11 cellular contexts compared by ENCODE assay signal in the genomic region with DNA sequence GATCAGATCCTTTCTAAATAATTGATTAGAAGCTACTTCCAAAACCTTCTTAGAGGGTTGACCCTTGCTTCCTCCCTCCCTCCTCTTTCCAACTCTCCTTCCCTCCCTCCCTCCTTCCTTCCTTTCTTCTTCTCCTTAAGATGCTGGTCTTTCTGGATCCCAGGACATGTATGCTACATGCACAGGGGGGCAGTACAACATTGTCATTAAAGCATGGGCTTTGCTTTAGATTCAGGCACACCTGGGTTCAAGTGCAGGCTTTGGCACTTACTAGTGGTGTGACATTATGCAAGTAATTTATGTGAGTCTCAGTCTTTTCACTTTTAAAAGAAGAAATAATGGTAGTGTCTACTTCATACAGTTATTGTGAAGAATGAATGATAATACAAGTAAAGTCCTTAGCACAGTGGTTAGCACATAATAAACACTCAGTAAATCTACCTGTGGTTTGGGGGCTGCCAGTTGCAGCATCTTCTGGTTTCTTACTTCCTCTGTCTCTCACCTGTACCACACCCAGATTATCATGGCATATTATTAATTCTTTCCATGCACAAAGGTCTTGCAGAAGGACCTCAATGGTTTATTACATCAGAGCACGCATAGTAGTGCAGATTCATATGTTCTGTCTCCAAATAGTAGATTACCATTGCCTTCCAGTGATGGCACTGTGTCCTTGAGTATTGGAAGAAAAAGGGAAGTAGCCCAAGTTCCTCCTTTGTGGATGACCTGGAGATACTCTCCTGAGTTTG.
DNase-seq lines count a peak whose midpoint lies in the region; ATAC-seq and TF ChIP-seq lines count a peak whose summit lies in the region.
"Had no signal": no experiment of that assay in that cellular context is flagged by ENCODE, and none has a peak within 500 bp of the region (broad histone marks: within the 10 kb centered on the region; RNA-seq: fewer than 3 reads in every experiment).

No MANE protein-coding gene starts in this region.

- POLR2A ChIA-PET in activated naive CD8-positive, alpha-beta T cell treated with anti-CD3 and anti-CD28 coated beads, Interleukin-2, amount 10 ng/mL, durations not matched to agents 7 days and 5 days (lab: Charles Lee): interaction anchor here (1.3 kb wide), 1 partner anchor 480 kb away, joined by 4 read pairs; a partner anchor contains a TSS
- POLR2A ChIA-PET in CD4-positive, alpha-beta T cell (lab: Charles Lee): no interaction called here

- H3K9me3 Mint-ChIP-seq in activated naive CD8-positive, alpha-beta T cell treated with anti-CD3 and anti-CD28 coated beads, Interleukin-2, amount 10 ng/mL, durations not matched to agents 7 days and 5 days: no peaks in the 10 kb centered on the region
- H3K9me3 Mint-ChIP-seq in nephron: no peaks in the 10 kb centered on the region
- no peaks in the 10 kb centered on the region for H3K9me3 Mint-ChIP-seq in CD4-positive, alpha-beta T cell
- H3K9me3 Mint-ChIP-seq: T-cell had no signal

- peaks cover 33% of the 10 kb centered on the region for H3K4me1 Mint-ChIP-seq in activated naive CD8-positive, alpha-beta T cell treated with anti-CD3 and anti-CD28 coated beads, Interleukin-2, amount 10 ng/mL, durations not matched to agents 7 days and 5 days
- peaks cover 20% of the 10 kb centered on the region for H3K4me1 Mint-ChIP-seq in nephron
- H3K4me1 Mint-ChIP-seq in CD4-positive, alpha-beta T cell (ENCODE audit: low read depth): peaks cover 22% of the 10 kb centered on the region

- peak; percentile 46 for DNase-seq in NCI-H82 (lab: John Stamatoyannopoulos, UW)
- DNase-seq in NCI-H82 treated with DMSO at 0.1 percent for 48 hours (lab: John Stamatoyannopoulos, UW; ENCODE audit: unreplicated experiment): no peak
- peak; percentile 80 for DNase-seq in KBM-7
- no peak for DNase-seq in activated naive CD8-positive, alpha-beta T cell treated with anti-CD3 and anti-CD28 coated beads, Interleukin-2, amount 10 ng/mL, durations not matched to agents 7 days and 5 days
- DNase-seq in CD4-positive, alpha-beta T cell: no peak
- no peak for DNase-seq in DMS153 treated with DMSO at 0.1 percent for 48 hours (lab: John Stamatoyannopoulos, UW; ENCODE audit: unreplicated experiment)
- DNase-seq: amniotic stem cell, T-cell had no signal

- H3K9me3 ChIP-seq in CD4-positive, alpha-beta T cell (ENCODE audit: control insufficient read depth, low read length): no peaks in the 10 kb centered on the region

- no peaks in the 10 kb centered on the region for H3K27me3 ChIP-seq in CD4-positive, alpha-beta T cell (ENCODE audit: control insufficient read depth, insufficient read depth, low read length)

- peak; percentile 48 for ATAC-seq in activated naive CD8-positive, alpha-beta T cell treated with anti-CD3 and anti-CD28 coated beads, Interleukin-2, amount 10 ng/mL, durations not matched to agents 7 days and 5 days (ENCODE audit: low read depth)
- ATAC-seq in CD4-positive, alpha-beta T cell (ENCODE audit: poor library complexity): no peak
- ATAC-seq in HG02623 (IDR thresholded peaks at IDR 0.05; ENCODE audit: unreplicated experiment): no peak

- H3K4me3 Mint-ChIP-seq in activated naive CD8-positive, alpha-beta T cell treated with anti-CD3 and anti-CD28 coated beads, Interleukin-2, amount 10 ng/mL, durations not matched to agents 7 days and 5 days: no peak overlapping the region
- H3K4me3 Mint-ChIP-seq in nephron: no peak overlapping the region
- no peak overlapping the region for H3K4me3 Mint-ChIP-seq in CD4-positive, alpha-beta T cell
- H3K4me3 Mint-ChIP-seq: B cell, T-cell had no signal

- TF ChIP-seq CTCF in nephron (IDR thresholded peaks at IDR 0.05; ENCODE audit: unreplicated experiment in 3 of 3): peak in 2 of 3 experiments; percentile 24 to 26
- TF ChIP-seq CTCF in CD4-positive, alpha-beta T cell (IDR thresholded peaks at IDR 0.05): no peak

- intact Hi-C loops in CD4-positive, alpha-beta T cell (cut with DNase I, micrococcal nuclease): loop anchor here (2.0 to 10.0 kb wide), 5 partner anchors 80 to 1268 kb away; no protein-coding TSS in a partner anchor

- CTCF ChIA-PET in CD4-positive, alpha-beta T cell (lab: Charles Lee): interaction anchor here (0.6 to 1.0 kb wide), 3 partner anchors 35 to 901 kb away, joined by 3 read pairs; no protein-coding TSS in a partner anchor

- H3K27ac Mint-ChIP-seq in activated naive CD8-positive, alpha-beta T cell treated with anti-CD3 and anti-CD28 coated beads, Interleukin-2, amount 10 ng/mL, durations not matched to agents 7 days and 5 days: no peak overlapping the region
- H3K27ac Mint-ChIP-seq in nephron: peak overlapping the region in 1 of 3 experiments; percentile 36
- no peak overlapping the region for H3K27ac Mint-ChIP-seq in CD4-positive, alpha-beta T cell
- H3K27ac Mint-ChIP-seq: B cell had no signal

- H3K36me3 Mint-ChIP-seq in activated naive CD8-positive, alpha-beta T cell treated with anti-CD3 and anti-CD28 coated beads, Interleukin-2, amount 10 ng/mL, durations not matched to agents 7 days and 5 days: peaks cover 5% of the 10 kb centered on the region
- H3K36me3 Mint-ChIP-seq in nephron (ENCODE audit: low read depth): no peaks in the 10 kb centered on the region
- H3K36me3 Mint-ChIP-seq in CD4-positive, alpha-beta T cell (ENCODE audit: low read depth): peaks cover 7% of the 10 kb centered on the region

- in situ Hi-C loops in KBM-7 (cut with MboI; ENCODE audit: low pct_unique_long_range_greater_than_20kb, low sequenced_read_pairs): no loop called here

- H3K27me3 Mint-ChIP-seq in activated naive CD8-positive, alpha-beta T cell treated with anti-CD3 and anti-CD28 coated beads, Interleukin-2, amount 10 ng/mL, durations not matched to agents 7 days and 5 days: no peaks in the 10 kb centered on the region
- no peaks in the 10 kb centered on the region for H3K27me3 Mint-ChIP-seq in nephron (ENCODE audit: low read depth)
- no peaks in the 10 kb centered on the region for H3K27me3 Mint-ChIP-seq in CD4-positive, alpha-beta T cell
- H3K27me3 Mint-ChIP-seq: B cell, T-cell had no signal

- H3K27ac ChIP-seq in CD4-positive, alpha-beta T cell (ENCODE audit: low read depth, low read length): no peak overlapping the region

Comparison
In these comparisons a context has a peak if more than half of its experiments do, and no peak if none do; other contexts are left out.
1. DNase-seq: peak in NCI-H82 (single experiment) and KBM-7 (single experiment); none in NCI-H82 treated with DMSO at 0.1 percent for 48 hours (single experiment), activated naive CD8-positive, alpha-beta T cell treated with anti-CD3 and anti-CD28 coated beads, Interleukin-2, amount 10 ng/mL, durations not matched to agents 7 days and 5 days (single experiment), CD4-positive, alpha-beta T cell (0 of 10) and DMS153 treated with DMSO at 0.1 percent for 48 hours (single experiment).